Comparison of ENCODE assay signal across 21 cellular contexts in genomic region chr10:98510412-98510995, GRCh38.
"Had no signal": no experiment of that assay in that cellular context is flagged by ENCODE, and none has a peak within 500 bp of the region (broad histone marks: within the 10 kb centered on the region; RNA-seq: fewer than 3 reads in every experiment).

No MANE protein-coding gene starts in this region.

- DNase-seq: effector memory CD4-positive, alpha-beta T cell; esophagus squamous epithelium; heart right ventricle; islet precursor cell; left lung; lower lobe of right lung; midbrain; naive B cell; psoas muscle; retina; stimulated activated CD4-positive, alpha-beta T cell treated with anti-CD3 and anti-CD28 coated beads, Interleukin-2, amount 100 ng/mL, for 24 hours; stimulated activated CD4-positive, alpha-beta T cell treated with anti-CD3 and anti-CD28 coated beads, Interleukin-4, amount 100 ng/mL, for 4 hours; stimulated activated naive CD4-positive, alpha-beta T cell; stomach; substantia nigra had no signal

- H3K9me3 ChIP-seq: esophagus squamous epithelium, heart right ventricle, left lung, lower lobe of right lung, psoas muscle, stomach, thoracic aorta, transverse colon had no signal

- H3K4me1 Mint-ChIP-seq: central memory CD8-positive, alpha-beta T cell; memory B cell; naive B cell; nephron had no signal

- H3K27ac ChIP-seq: esophagus squamous epithelium, heart right ventricle, left lung, lower lobe of right lung, psoas muscle, stomach, thoracic aorta had no signal

- H3K4me3 ChIP-seq: esophagus squamous epithelium, heart right ventricle, left lung, lower lobe of right lung, psoas muscle, stomach, thoracic aorta, transverse colon had no signal

- H3K27ac Mint-ChIP-seq: memory B cell, naive B cell had no signal

- H3K27me3 ChIP-seq: esophagus squamous epithelium, left lung, stomach, transverse colon had no signal

- H3K36me3 Mint-ChIP-seq: memory B cell, naive B cell had no signal

- H3K9me3 Mint-ChIP-seq: central memory CD8-positive, alpha-beta T cell; memory B cell; nephron had no signal

- H3K4me3 Mint-ChIP-seq: central memory CD8-positive, alpha-beta T cell; memory B cell; naive B cell; nephron had no signal

- ATAC-seq: heart right ventricle, left lung, lower lobe of right lung, psoas muscle, sciatic nerve had no signal

- H3K4me1 ChIP-seq: esophagus squamous epithelium, heart right ventricle, left lung, lower lobe of right lung, psoas muscle, stomach had no signal

- H3K36me3 ChIP-seq: esophagus squamous epithelium, heart right ventricle, left lung, lower lobe of right lung, stomach, thoracic aorta, transverse colon had no signal
